Comparison of ENCODE assay signal across 8 cellular contexts in the genomic region with DNA sequence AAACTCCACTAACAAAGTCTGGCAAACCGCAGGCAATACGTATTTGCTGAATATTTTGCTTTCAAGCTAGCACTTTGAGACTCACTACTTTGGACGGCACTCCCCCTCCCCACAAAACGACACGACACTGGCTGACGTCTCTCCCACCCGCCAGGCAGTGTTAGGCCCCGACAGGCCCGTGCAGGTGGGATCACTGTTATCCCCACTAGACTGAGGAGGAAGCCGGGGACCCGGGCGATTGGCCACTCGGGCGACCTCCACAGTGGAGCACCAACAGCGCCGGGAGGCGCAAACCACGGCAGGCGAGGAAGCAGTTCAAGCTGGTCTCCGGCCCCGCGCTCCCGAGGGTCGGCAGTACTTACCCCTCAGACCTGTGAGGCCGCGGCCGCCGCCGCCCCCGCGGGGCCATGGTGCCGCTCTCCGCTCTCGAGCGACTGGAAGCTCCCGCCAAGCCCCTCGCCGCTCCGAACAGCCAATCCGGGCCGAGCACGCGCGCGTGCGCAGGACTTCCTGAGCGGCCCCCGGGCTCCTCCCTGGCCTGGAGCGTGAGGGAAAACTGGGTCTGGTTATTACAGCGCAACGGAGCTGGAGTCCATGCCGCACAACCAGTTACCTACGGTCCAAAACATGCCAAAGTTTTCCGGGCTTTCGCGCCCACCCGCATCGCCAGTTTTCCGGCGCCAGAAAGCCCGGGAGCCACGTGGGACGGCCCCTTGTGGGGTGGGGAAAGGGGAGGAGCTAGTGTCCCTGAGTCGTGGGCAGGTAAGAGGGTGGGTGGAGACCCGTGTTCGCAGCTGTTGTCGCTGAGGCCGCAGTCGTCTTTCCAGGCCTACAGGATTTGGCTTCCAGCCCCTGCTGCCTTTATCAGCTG. TPM values are rescaled to one million over a fixed set of nuclear protein-coding genes. Genes with fewer than 3 reads are reported as not detected.
A peak's percentile ranks its signal among the peaks of the same experiment; 100 is the strongest.
DNase-seq lines count a peak whose midpoint lies in the region; ATAC-seq, FAIRE-seq and TF ChIP-seq lines count a peak whose summit lies in the region.

A gene with protein sequence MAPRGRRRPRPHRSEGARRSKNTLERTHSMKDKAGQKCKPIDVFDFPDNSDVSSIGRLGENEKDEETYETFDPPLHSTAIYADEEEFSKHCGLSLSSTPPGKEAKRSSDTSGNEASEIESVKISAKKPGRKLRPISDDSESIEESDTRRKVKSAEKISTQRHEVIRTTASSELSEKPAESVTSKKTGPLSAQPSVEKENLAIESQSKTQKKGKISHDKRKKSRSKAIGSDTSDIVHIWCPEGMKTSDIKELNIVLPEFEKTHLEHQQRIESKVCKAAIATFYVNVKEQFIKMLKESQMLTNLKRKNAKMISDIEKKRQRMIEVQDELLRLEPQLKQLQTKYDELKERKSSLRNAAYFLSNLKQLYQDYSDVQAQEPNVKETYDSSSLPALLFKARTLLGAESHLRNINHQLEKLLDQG (minus strand): TSS at position 443 of the 871 bp plus-strand sequence. CDS start 34 bp downstream, at position 409.

- WGBS in H1 (ENCODE audit: extremely low coverage in 1 of 2, insufficient coverage in 1 of 2, insufficient read length in 1 of 2, insufficient replicate concordance in 2 of 2, low coverage in 1 of 2, low lambda C conversion rate in 2 of 2, missing lambda C conversion rate in 1 of 2), 2 experiments = 2% methylated on average over 68 of the region's 69 CpGs; no CpG with 5 or more reads in 1 of the 2 experiments

- peak within 1 kb of the TSS; percentile 68 to 78 for H3K4me2 ChIP-seq in H1 (ENCODE audit: insufficient read depth in 1 of 2, low read depth in 2 of 2, low read length in 2 of 2)

- no peak for TF ChIP-seq CTCF in H1 (IDR thresholded peaks at IDR 0.05; ENCODE audit: control extremely low read depth in 1 of 3, insufficient read depth in 1 of 3, low read depth in 1 of 3, low read length in 3 of 3)

- ATAC-seq in GM21360 (IDR thresholded peaks at IDR 0.05; ENCODE audit: unreplicated experiment) (peak; percentile 93), memory B cell (ENCODE audit: low read depth) (peak; percentile 91)

- peaks cover 1% of the 10 kb centered on the region; the same call in 1 of the 2 replicates for H3K23me2 ChIP-seq in H1 (ENCODE audit: low read depth, low read length)

- H3K9me3 ChIP-seq in H1 (ENCODE audit: insufficient read depth in 2 of 2, low read depth in 1 of 2, low read length in 1 of 2) = no peaks in the 10 kb centered on the region; a peak in 1 of 4 replicates

- peaks cover 8 to 49% of the 10 kb centered on the region in 2 experiments for H3K79me2 ChIP-seq in H1 (ENCODE audit: control insufficient read depth in 1 of 2, insufficient read depth in 2 of 2, low read length in 2 of 2)

- H4K8ac ChIP-seq in H1 (ENCODE audit: extremely low read depth, insufficient read depth, low read length) = peak within 1 kb of the TSS; percentile 97; the same call in 1 of the 2 replicates

- FAIRE-seq in H1 (lab: Jason Lieb, UNC) = peak; percentile 74

- H4K20me1 ChIP-seq in H1 (replicated peaks in 1 of 2; ENCODE audit: control insufficient read depth in 1 of 2, insufficient read depth in 2 of 2, low read length in 2 of 2) = peaks cover 2 to 9% of the 10 kb centered on the region in 2 experiments

- H3K4me1 Mint-ChIP-seq in memory B cell = peaks cover 7% of the 10 kb centered on the region

- TF ChIP-seq EP300 in H1 (IDR thresholded peaks at IDR 0.05; ENCODE audit: borderline replicate concordance in 1 of 2, low read depth in 2 of 2, low read length in 2 of 2) = peak in 1 of 2 experiments; percentile 88; a peak in 1 of 3 replicates

- H2BK12ac ChIP-seq in H1 (ENCODE audit: low read depth, low read length) = 0 out of 2 replicates have a peak within 1 kb of the TSS, but pooled peaks have one; percentile 75

- CTCF ChIA-PET in H1 (lab: Charles Lee; ENCODE audit: partially characterized antibody) = interaction anchor here (0.6 to 1.6 kb wide), 3 partner anchors 274 to 451 kb away, joined by 3 to 4 read pairs (median 4); no protein-coding TSS in a partner anchor

- DNase-seq in COLO668 (lab: John Stamatoyannopoulos, UW; ENCODE audit: unreplicated experiment) (peak; percentile 100), HT1080 (ENCODE audit: low read depth) (peak; percentile 98), NOMO-1 treated with DMSO at 0.1 percent for 48 hours (lab: John Stamatoyannopoulos, UW; ENCODE audit: unreplicated experiment) (peak; percentile 99), H1 (ENCODE audit: low read depth in 1 of 2, low spot score in 2 of 2) (peak; percentile 97 to 99), memory B cell (ENCODE audit: low spot score in 2 of 2) (peak; percentile 89 to 90)
- peak; percentile 90 for DNase-seq in activated CD8-positive, alpha-beta memory T cell treated with anti-CD3 and anti-CD28 coated beads for 4 hours (ENCODE audit: low read depth in 2 of 2)
- DNase-seq in stimulated activated CD8-positive, alpha-beta memory T cell treated with anti-CD3 and anti-CD28 coated beads, Interleukin-12 subunit alpha, Interleukin-12 subunit beta, amount 100 ng/mL, for 24 hours (ENCODE audit: extremely low read depth) = peak; percentile 88

- peaks cover 10 to 24% (median 14%) of the 10 kb centered on the region in 4 experiments for H3K36me3 ChIP-seq in H1 (ENCODE audit: control insufficient read depth in 2 of 4, insufficient read depth in 4 of 4, low read length in 3 of 4)

- peak within 1 kb of the TSS; percentile 93 for H3K27ac ChIP-seq in H1 (ENCODE audit: low read depth, low read length)

- H2AFZ ChIP-seq in H1 (ENCODE audit: low read length) = no peak within 1 kb of the TSS

- peak within 1 kb of the TSS; percentile 87; the same call in 1 of the 2 replicates for H2AK5ac ChIP-seq in H1 (ENCODE audit: low read depth, low read length)

- no peak within 1 kb of the TSS for H2BK15ac ChIP-seq in H1 (ENCODE audit: low read length)

- H2BK120ac ChIP-seq in H1 (replicated peaks; ENCODE audit: low read depth, low read length) = no peak within 1 kb of the TSS

- H2BK20ac ChIP-seq in H1 (ENCODE audit: low read length) = no peak within 1 kb of the TSS

- TF ChIP-seq POLR2A in H1 (IDR thresholded peaks at IDR 0.05; ENCODE audit: control extremely low read depth in 1 of 2, low read depth in 2 of 2, low read length in 2 of 2) = peak; percentile 80 to 82

- H3K18ac ChIP-seq in H1 (ENCODE audit: extremely low read depth, low read length) = peak within 1 kb of the TSS; percentile 96

- H3K56ac ChIP-seq in H1 (replicated peaks; ENCODE audit: insufficient read length, low read depth, low read length) = peak within 1 kb of the TSS; percentile 52

- H3K27ac Mint-ChIP-seq in memory B cell = peak within 1 kb of the TSS; percentile 82

- peak within 1 kb of the TSS; percentile 82 for H2BK5ac ChIP-seq in H1 (ENCODE audit: low read depth, low read length)

- no peaks in the 10 kb centered on the region for H3K27me3 ChIP-seq in H1 (replicated peaks in 1 of 4; ENCODE audit: control insufficient read depth in 3 of 4, extremely low read depth in 1 of 4, insufficient read depth in 3 of 4, low read length in 3 of 4)

- peak in 1 of 2 experiments; percentile 7; a peak in 1 of 4 replicates for TF ChIP-seq RAD21 in H1 (IDR thresholded peaks at IDR 0.05 in 1 of 2, conservative IDR thresholded peaks at IDR 0.05 in 1 of 2; ENCODE audit: low read depth in 2 of 2, low read length in 2 of 2)

- H3K23ac ChIP-seq in H1 (ENCODE audit: insufficient read length) = peak within 1 kb of the TSS; percentile 86

- H3K36me3 Mint-ChIP-seq in memory B cell = no peaks in the 10 kb centered on the region

- peak within 1 kb of the TSS; percentile 95 for H3K4me3 Mint-ChIP-seq in memory B cell

- H3K14ac ChIP-seq in H1 (ENCODE audit: insufficient read length) = peak within 1 kb of the TSS; percentile 14

- H3K4me1 ChIP-seq in H1 (replicated peaks in 1 of 4; ENCODE audit: control insufficient read depth in 3 of 4, insufficient read depth in 4 of 4, low read length in 3 of 4) = peaks cover 0 to 8% (median 3%) of the 10 kb centered on the region in 4 experiments; a peak in 4 of 7 replicates

- H3K9ac ChIP-seq in H1 (replicated peaks in 1 of 4; ENCODE audit: extremely low read depth in 1 of 4, low read depth in 3 of 4, low read length in 3 of 4) = peak within 1 kb of the TSS; percentile 98

- no peaks in the 10 kb centered on the region for H3K27me3 Mint-ChIP-seq in memory B cell

- POLR2A ChIA-PET in H1 (lab: Charles Lee; ENCODE audit: partially characterized antibody) = interaction anchor here (0.5 to 2.1 kb wide), 27 partner anchors 11 to 781 kb away, joined by 3 to 20 read pairs (median 4); a partner anchor contains a TSS

- H3K4ac ChIP-seq in H1 (replicated peaks; ENCODE audit: insufficient read length, low read depth, low read length) = no peak within 1 kb of the TSS

- no peaks in the 10 kb centered on the region for H3K9me3 Mint-ChIP-seq in memory B cell

- H4K91ac ChIP-seq in H1 (replicated peaks; ENCODE audit: insufficient read length, low read length) = peak within 1 kb of the TSS; percentile 56

- peaks cover 4% of the 10 kb centered on the region; the same call in 1 of the 2 replicates for H3K79me1 ChIP-seq in H1 (ENCODE audit: low read depth, low read length)

- peak within 1 kb of the TSS; percentile 51 for H4K5ac ChIP-seq in H1 (ENCODE audit: insufficient read length, low read depth, low read length)

- peak within 1 kb of the TSS; percentile 92 to 99 (median 98) for H3K4me3 ChIP-seq in H1 (ENCODE audit: extremely low read depth in 1 of 4, insufficient read depth in 2 of 4, low read depth in 3 of 4, low read length in 4 of 4)

TF ChIP-seq in H1, 55 proteins besides CTCF, POLR2A, EP300 and RAD21 (continues in another document):
- no peak for TF ChIP-seq SIX5 (IDR thresholded peaks at IDR 0.05; ENCODE audit: low read depth, low read length)
- TF ChIP-seq ASH2L (IDR thresholded peaks at IDR 0.05; ENCODE audit: low read length) = peak; percentile 84
- TF ChIP-seq PHF8 (conservative IDR thresholded peaks at IDR 0.05; ENCODE audit: low read depth, low read length) = peak; percentile 97
- peak; percentile 31; the same call in 1 of the 2 replicates for TF ChIP-seq GTF2F1 (IDR thresholded peaks at IDR 0.05; ENCODE audit: borderline replicate concordance, low read depth, low read length)
- TF ChIP-seq YY1 (IDR thresholded peaks at IDR 0.05; ENCODE audit: low read depth, low read length) = peak; percentile 90
- no peak for TF ChIP-seq CTBP2 (IDR thresholded peaks at IDR 0.05; ENCODE audit: borderline replicate concordance, insufficient read depth, insufficient read length, low read length)

RNA-seq across cellular contexts. Expression of the gene that starts here (rescaled TPM):
- 37.1 and 37.3 TPM in 2 replicates for total RNA-seq in HT1080 (2014; rRNA removed; shearing (Covaris generic))
- 35.6 and 39.1 TPM in 2 replicates for polyA plus RNA-seq in HT1080 (2015; cell fraction: cytosol; rRNA removed)
- polyA plus RNA-seq in HT1080 (2015; cell fraction: nucleus; rRNA removed) = 51.2 and 55.4 TPM in 2 replicates
- total RNA-seq in H1 (2021; fragmentation: NEBNext Ultra II Directional; extraction: Animal tissue kit (Norgen Biotek cat#: 25700)) = 122 and 124 TPM in 2 replicates
- 17.1 and 32.1 TPM in 2 replicates for polyA plus RNA-seq in H1 (2011; rRNA removed)
- 61.9 TPM for polyA plus RNA-seq in H1 (2011; cell fraction: cytosol; rRNA removed)
- polyA plus RNA-seq in H1 (2011; cell fraction: nucleus; rRNA removed) = 15.2 TPM
- 62.2 to 125 TPM (median 71.0 TPM) in 4 replicates for polyA plus RNA-seq in H1 (2012, experiment 1 of 2)
- 7.8 TPM for polyA plus RNA-seq in H1 (2012, experiment 2 of 2)
- polyA plus RNA-seq in H1 (2013, experiment 1 of 2) = 86.0 TPM
- polyA plus RNA-seq in H1 (2013, experiment 2 of 2) = 83.5 TPM
- 20.0 and 33.6 TPM in 2 replicates for polyA minus RNA-seq in H1 (2011; rRNA and poly(A)+ RNA removed)
- polyA minus RNA-seq in H1 (2011; cell fraction: cytosol; rRNA and poly(A)+ RNA removed) = 25.9 TPM
- polyA minus RNA-seq in H1 (2011; cell fraction: nucleus; rRNA and poly(A)+ RNA removed) = 44.5 TPM

Comparison
In these comparisons a context has a peak if more than half of its experiments do, and no peak if none do; other contexts are left out.
1. Peak in every context shown above with its lines: DNase-seq, ATAC-seq, H3K4me3 ChIP-seq and H3K27ac ChIP-seq.